ENCODE assay signal across 26 cellular contexts in genomic region chr4:83709627-83710026, GRCh38.
"Had no signal": no experiment of that assay in that cellular context is flagged by ENCODE, and none has a peak within 500 bp of the region (broad histone marks: within the 10 kb centered on the region; RNA-seq: fewer than 3 reads in every experiment).

No MANE protein-coding gene starts in this region.

- H3K27ac ChIP-seq: colonic mucosa, esophagus muscularis mucosa, hepatocyte, parathyroid adenoma, testis, vagina had no signal

- H3K9ac ChIP-seq: parathyroid adenoma had no signal

- DNase-seq: activated CD4-positive, alpha-beta T cell treated with anti-CD3 and anti-CD28 coated beads for 4 hours; activated CD4-positive, alpha-beta T cell treated with anti-CD3 and anti-CD28 coated beads, Interleukin-2, amount 50 U/mL, for 48 hours; activated CD4-positive, CD25-positive, alpha-beta regulatory T cell; activated effector memory CD4-positive, alpha-beta T cell treated with Interleukin-2 at 50 U/mL for 16 hours; activated naive CD4-positive, alpha-beta T cell treated with anti-CD3 and anti-CD28 coated beads, Interleukin-2, amount 10 ng/mL, durations not matched to agents 7 days and 5 days; activated T-cell treated with anti-CD3 and anti-CD28 coated beads, Interleukin-2, amount 50 U/mL, for 72 hours; amygdala; colonic mucosa; glutamatergic neuron; left ventricle myocardium superior; mammary epithelial cell; midbrain; natural killer cell; nucleus accumbens; small intestine; stimulated activated CD4-positive, alpha-beta T cell treated with anti-CD3 and anti-CD28 coated beads, Interleukin-2, amount 100 ng/mL, for 24 hours; T-helper 9 cell; testis; trophoblast cell had no signal

- FAIRE-seq: bronchial epithelial cell, frontal cortex, small intestine had no signal

- H3K36me3 ChIP-seq: colonic mucosa, esophagus muscularis mucosa, vagina had no signal

- H3K79me2 ChIP-seq: hepatocyte, parathyroid adenoma had no signal

- H3K36me3 Mint-ChIP-seq: activated naive CD4-positive, alpha-beta T cell treated with anti-CD3 and anti-CD28 coated beads, Interleukin-2, amount 10 ng/mL, durations not matched to agents 7 days and 5 days; natural killer cell; stimulated activated effector memory CD8-positive, alpha-beta T cell treated with anti-CD3 and anti-CD28 coated beads, Interleukin-12 subunit alpha, Interleukin-12 subunit beta, amount 100 ng/mL, for 72 hours had no signal

- H3K4me3 ChIP-seq: colonic mucosa, esophagus muscularis mucosa, hepatocyte, testis, vagina had no signal

- H3K9me3 Mint-ChIP-seq: activated naive CD4-positive, alpha-beta T cell treated with anti-CD3 and anti-CD28 coated beads, Interleukin-2, amount 10 ng/mL, durations not matched to agents 7 days and 5 days; activated T-cell treated with anti-CD3 and anti-CD28 coated beads, Interleukin-2, amount 50 U/mL, for 72 hours; natural killer cell; stimulated activated effector memory CD8-positive, alpha-beta T cell treated with anti-CD3 and anti-CD28 coated beads, Interleukin-12 subunit alpha, Interleukin-12 subunit beta, amount 100 ng/mL, for 72 hours had no signal

- H3K9me3 ChIP-seq: colonic mucosa, esophagus muscularis mucosa, testis, vagina had no signal

- H3K4me2 ChIP-seq: hepatocyte had no signal

- H2AFZ ChIP-seq: hepatocyte, parathyroid adenoma had no signal

- H3K4me1 Mint-ChIP-seq: activated naive CD4-positive, alpha-beta T cell treated with anti-CD3 and anti-CD28 coated beads, Interleukin-2, amount 10 ng/mL, durations not matched to agents 7 days and 5 days; natural killer cell; stimulated activated effector memory CD8-positive, alpha-beta T cell treated with anti-CD3 and anti-CD28 coated beads, Interleukin-12 subunit alpha, Interleukin-12 subunit beta, amount 100 ng/mL, for 72 hours had no signal

- H3K27me3 ChIP-seq: colonic mucosa, esophagus muscularis mucosa, hepatocyte, testis, vagina had no signal

- H3K27ac Mint-ChIP-seq: activated naive CD4-positive, alpha-beta T cell treated with anti-CD3 and anti-CD28 coated beads, Interleukin-2, amount 10 ng/mL, durations not matched to agents 7 days and 5 days; activated T-cell treated with anti-CD3 and anti-CD28 coated beads, Interleukin-2, amount 50 U/mL, for 72 hours; natural killer cell; stimulated activated effector memory CD8-positive, alpha-beta T cell treated with anti-CD3 and anti-CD28 coated beads, Interleukin-12 subunit alpha, Interleukin-12 subunit beta, amount 100 ng/mL, for 72 hours had no signal

- H3K4me3 Mint-ChIP-seq: activated naive CD4-positive, alpha-beta T cell treated with anti-CD3 and anti-CD28 coated beads, Interleukin-2, amount 10 ng/mL, durations not matched to agents 7 days and 5 days; activated T-cell treated with anti-CD3 and anti-CD28 coated beads, Interleukin-2, amount 50 U/mL, for 72 hours; natural killer cell; stimulated activated effector memory CD8-positive, alpha-beta T cell treated with anti-CD3 and anti-CD28 coated beads, Interleukin-12 subunit alpha, Interleukin-12 subunit beta, amount 100 ng/mL, for 72 hours had no signal

- H3K4me1 ChIP-seq: colonic mucosa, esophagus muscularis mucosa, parathyroid adenoma, testis, vagina had no signal
